Comparison of ENCODE assay signal across 14 cellular contexts in the genomic region with DNA sequence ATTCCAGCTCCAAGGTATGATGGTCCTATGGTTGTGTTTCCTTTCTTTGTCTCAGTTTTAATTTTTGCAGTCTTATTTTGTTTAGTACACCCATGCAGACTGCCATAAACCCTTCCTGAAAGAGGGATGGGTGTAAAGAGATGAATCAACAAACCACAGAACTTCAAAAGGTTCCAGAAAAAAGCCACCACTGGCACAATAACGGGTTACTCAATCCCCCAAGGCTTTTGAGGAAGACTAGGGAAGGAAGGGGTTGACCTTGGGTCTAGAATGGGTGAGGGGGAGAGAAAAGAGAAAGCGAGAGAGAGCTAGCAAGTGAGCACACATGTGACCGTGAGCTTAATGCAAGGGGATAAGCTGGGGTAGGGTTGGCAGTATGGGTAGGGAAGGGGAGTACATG.
A peak's percentile ranks its signal among the peaks of the same experiment; 100 is the strongest.
DNase-seq lines count a peak whose midpoint lies in the region; ATAC-seq, FAIRE-seq and TF ChIP-seq lines count a peak whose summit lies in the region.
"Had no signal": no experiment of that assay in that cellular context is flagged by ENCODE, and none has a peak within 500 bp of the region (broad histone marks: within the 10 kb centered on the region; RNA-seq: fewer than 3 reads in every experiment).

No MANE protein-coding gene starts in this region.

- POLR2A ChIA-PET in activated CD4-positive, alpha-beta T cell treated with anti-CD3 and anti-CD28 coated beads, Interleukin-2, amount 10 ng/mL, durations not matched to agents 7 days and 5 days (lab: Charles Lee), result no interaction called here

- H3K36me3 ChIP-seq in astrocyte (ENCODE audit: insufficient read depth, low read length), result no peaks in the 10 kb centered on the region
- H3K36me3 ChIP-seq: right lobe of liver, upper lobe of left lung had no signal

- H3K4me1 Mint-ChIP-seq in activated CD4-positive, alpha-beta T cell treated with anti-CD3 and anti-CD28 coated beads, Interleukin-2, amount 10 ng/mL, durations not matched to agents 7 days and 5 days, result peaks cover 56% of the 10 kb centered on the region
- H3K4me1 Mint-ChIP-seq in astrocyte (ENCODE audit: low read depth, unreplicated experiment), result peaks cover 28% of the 10 kb centered on the region
- peaks cover 49 to 81% of the 10 kb centered on the region in 2 donors for H3K4me1 Mint-ChIP-seq in stimulated activated naive B cell treated with anti-CD40 and anti-IgM and Interleukin-4, amounts not matched to agents 10 μg/mL and 1 μg/mL and 100 μg/mL, for 72 hours

- H3K27me3 Mint-ChIP-seq in activated CD4-positive, alpha-beta T cell treated with anti-CD3 and anti-CD28 coated beads, Interleukin-2, amount 10 ng/mL, durations not matched to agents 7 days and 5 days, result no peaks in the 10 kb centered on the region
- H3K27me3 Mint-ChIP-seq in astrocyte (ENCODE audit: low read depth, unreplicated experiment), result no peaks in the 10 kb centered on the region
- no peaks in the 10 kb centered on the region for H3K27me3 Mint-ChIP-seq in stimulated activated naive B cell treated with anti-CD40 and anti-IgM and Interleukin-4, amounts not matched to agents 10 μg/mL and 1 μg/mL and 100 μg/mL, for 72 hours

- no peaks in the 10 kb centered on the region for H3K9me3 Mint-ChIP-seq in activated CD4-positive, alpha-beta T cell treated with anti-CD3 and anti-CD28 coated beads, Interleukin-2, amount 10 ng/mL, durations not matched to agents 7 days and 5 days
- no peaks in the 10 kb centered on the region for H3K9me3 Mint-ChIP-seq in astrocyte (ENCODE audit: unreplicated experiment)
- H3K9me3 Mint-ChIP-seq in stimulated activated naive B cell treated with anti-CD40 and anti-IgM and Interleukin-4, amounts not matched to agents 10 μg/mL and 1 μg/mL and 100 μg/mL, for 72 hours, result peaks cover 0 to 2% of the 10 kb centered on the region in 2 donors

- peaks cover 8% of the 10 kb centered on the region for H3K4me1 ChIP-seq in astrocyte (ENCODE audit: insufficient read depth, low read length)

- DNase-seq in activated CD4-positive, alpha-beta T cell treated with anti-CD3 and anti-CD28 coated beads, Interleukin-2, amount 10 ng/mL, durations not matched to agents 7 days and 5 days, result no peak
- DNase-seq in activated CD4-positive, alpha-beta T cell treated with anti-CD3 and anti-CD28 coated beads, Interleukin-2, amount 50 U/mL, for 1 hour, result no peak
- peak; percentile 92 for DNase-seq in MV-4-11 (lab: John Stamatoyannopoulos, UW)
- peak; percentile 39 for DNase-seq in astrocyte (ENCODE audit: low read depth)
- no peak for DNase-seq in stimulated activated naive B cell treated with anti-CD40 and anti-IgM and Interleukin-4, amounts not matched to agents 10 μg/mL and 1 μg/mL and 100 μg/mL, for 72 hours
- DNase-seq in NCI-H446 (lab: John Stamatoyannopoulos, UW), result no peak
- DNase-seq in AG08396 (ENCODE audit: low spot score), result no peak
- DNase-seq: ACHN, right lobe of liver, Right ventricle myocardium superior, upper lobe of left lung had no signal

- peak overlapping the region; percentile 65 for H3K27ac Mint-ChIP-seq in activated CD4-positive, alpha-beta T cell treated with anti-CD3 and anti-CD28 coated beads, Interleukin-2, amount 10 ng/mL, durations not matched to agents 7 days and 5 days
- H3K27ac Mint-ChIP-seq in astrocyte (ENCODE audit: unreplicated experiment), result no peak overlapping the region
- peak overlapping the region; percentile 92 for H3K27ac Mint-ChIP-seq in stimulated activated naive B cell treated with anti-CD40 and anti-IgM and Interleukin-4, amounts not matched to agents 10 μg/mL and 1 μg/mL and 100 μg/mL, for 72 hours

- H4K20me1 ChIP-seq in astrocyte (ENCODE audit: insufficient read depth, low read length), result peaks cover 89% of the 10 kb centered on the region

- H3K4me2 ChIP-seq in astrocyte (ENCODE audit: low read length), result peak overlapping the region; percentile 29

- H3K9me3 ChIP-seq in astrocyte (ENCODE audit: insufficient read depth, low read depth, low read length), result no peaks in the 10 kb centered on the region
- H3K9me3 ChIP-seq: mucosa of descending colon, right lobe of liver, upper lobe of left lung had no signal

- H2AFZ ChIP-seq in astrocyte (ENCODE audit: low read depth, low read length), result no peak overlapping the region

- no peak for FAIRE-seq in astrocyte (lab: Jason Lieb, UNC)
- FAIRE-seq: islet of Langerhans had no signal

- peaks cover 7% of the 10 kb centered on the region for H3K36me3 Mint-ChIP-seq in activated CD4-positive, alpha-beta T cell treated with anti-CD3 and anti-CD28 coated beads, Interleukin-2, amount 10 ng/mL, durations not matched to agents 7 days and 5 days (ENCODE audit: low read depth)
- H3K36me3 Mint-ChIP-seq in astrocyte (ENCODE audit: low read depth, unreplicated experiment), result no peaks in the 10 kb centered on the region
- H3K36me3 Mint-ChIP-seq in stimulated activated naive B cell treated with anti-CD40 and anti-IgM and Interleukin-4, amounts not matched to agents 10 μg/mL and 1 μg/mL and 100 μg/mL, for 72 hours, result peaks cover 14 to 32% of the 10 kb centered on the region in 2 donors

- CTCF ChIA-PET in activated CD4-positive, alpha-beta T cell treated with anti-CD3 and anti-CD28 coated beads, Interleukin-2, amount 10 ng/mL, durations not matched to agents 7 days and 5 days (lab: Charles Lee), result no interaction called here

- H3K4me3 ChIP-seq in astrocyte (ENCODE audit: insufficient read depth, low read depth, low read length), result no peak overlapping the region
- H3K4me3 ChIP-seq: mucosa of descending colon, right lobe of liver, upper lobe of left lung had no signal

- no peak overlapping the region for H3K4me3 Mint-ChIP-seq in activated CD4-positive, alpha-beta T cell treated with anti-CD3 and anti-CD28 coated beads, Interleukin-2, amount 10 ng/mL, durations not matched to agents 7 days and 5 days
- H3K4me3 Mint-ChIP-seq in astrocyte (ENCODE audit: unreplicated experiment), result no peak overlapping the region
- H3K4me3 Mint-ChIP-seq in stimulated activated naive B cell treated with anti-CD40 and anti-IgM and Interleukin-4, amounts not matched to agents 10 μg/mL and 1 μg/mL and 100 μg/mL, for 72 hours, result peak overlapping the region; percentile 51 to 76

- H3K79me2 ChIP-seq in astrocyte (ENCODE audit: insufficient read depth, low read length), result peaks cover 33% of the 10 kb centered on the region

- no peak for ATAC-seq in stimulated activated naive B cell treated with anti-CD40 and anti-IgM and Interleukin-4, amounts not matched to agents 10 μg/mL and 1 μg/mL and 100 μg/mL, for 72 hours (replicated peaks)
- no peak for ATAC-seq in GM19467 (IDR thresholded peaks at IDR 0.05; ENCODE audit: unreplicated experiment)
- ATAC-seq: right lobe of liver had no signal

- H3K27me3 ChIP-seq in astrocyte (ENCODE audit: insufficient read depth, low read length), result no peaks in the 10 kb centered on the region
- H3K27me3 ChIP-seq: right lobe of liver, upper lobe of left lung had no signal

- H3K9ac ChIP-seq in astrocyte (ENCODE audit: low read length), result no peak overlapping the region

- TF ChIP-seq CTCF in astrocyte (IDR thresholded peaks at IDR 0.05; ENCODE audit: insufficient read depth, low read depth, low read length), result no peak

- H3K27ac ChIP-seq in astrocyte (ENCODE audit: low read depth, low read length), result no peak overlapping the region
- H3K27ac ChIP-seq: right lobe of liver, upper lobe of left lung had no signal

Comparison
In these comparisons a context has a peak if more than half of its experiments do, and no peak if none do; other contexts are left out.
1. DNase-seq: peak in MV-4-11 (single experiment) and astrocyte (single experiment); none in activated CD4-positive, alpha-beta T cell treated with anti-CD3 and anti-CD28 coated beads, Interleukin-2, amount 10 ng/mL, durations not matched to agents 7 days and 5 days (single experiment), activated CD4-positive, alpha-beta T cell treated with anti-CD3 and anti-CD28 coated beads, Interleukin-2, amount 50 U/mL, for 1 hour (single experiment), stimulated activated naive B cell treated with anti-CD40 and anti-IgM and Interleukin-4, amounts not matched to agents 10 μg/mL and 1 μg/mL and 100 μg/mL, for 72 hours (single experiment), NCI-H446 (0 of 2) and AG08396 (single experiment).
2. H3K4me3 Mint-ChIP-seq: peak in stimulated activated naive B cell treated with anti-CD40 and anti-IgM and Interleukin-4, amounts not matched to agents 10 μg/mL and 1 μg/mL and 100 μg/mL, for 72 hours (2 of 2); none in activated CD4-positive, alpha-beta T cell treated with anti-CD3 and anti-CD28 coated beads, Interleukin-2, amount 10 ng/mL, durations not matched to agents 7 days and 5 days (single experiment) and astrocyte (single experiment).